In genomic region chr4:176259330-176260090, GRCh38 we compare ENCODE assay signal across 17 cellular contexts. TPM values are rescaled to one million over a fixed set of nuclear protein-coding genes. Genes with fewer than 3 reads are reported as not detected.
DNase-seq lines count a peak whose midpoint lies in the region; ATAC-seq, FAIRE-seq and TF ChIP-seq lines count a peak whose summit lies in the region.
"Had no signal": no experiment of that assay in that cellular context is flagged by ENCODE, and none has a peak within 500 bp of the region (broad histone marks: within the 10 kb centered on the region; RNA-seq: fewer than 3 reads in every experiment).

No MANE protein-coding gene starts in this region.

- CTCF ChIA-PET in AG04450 (lab: Charles Lee) = interaction anchor here (1.1 kb wide), 1 partner anchor 18 kb away, joined by 3 read pairs; no protein-coding TSS in a partner anchor

- H2AFZ ChIP-seq in mesenchymal stem cell (ENCODE audit: low read depth, low read length) = no peak overlapping the region

- WGBS in mesenchymal stem cell = 48% methylated on average over 4 of the region's 5 CpGs
- WGBS in heart right ventricle, 2 donors = 71 to 73% methylated on average over 5 of the region's 5 CpGs

- H3K4ac ChIP-seq in mesenchymal stem cell (ENCODE audit: low read depth in 1 of 2, low read length in 2 of 2) = peak overlapping the region in 1 of 2 experiments; percentile 4

- H4K91ac ChIP-seq in mesenchymal stem cell (ENCODE audit: low read length) = no peak overlapping the region

- H3K4me1 ChIP-seq in mesenchymal stem cell (ENCODE audit: control insufficient read depth, insufficient read depth, low read depth, low read length) = no peaks in the 10 kb centered on the region
- H3K4me1 ChIP-seq in heart right ventricle = no peaks in the 10 kb centered on the region
- no peaks in the 10 kb centered on the region for H3K4me1 ChIP-seq in kidney (ENCODE audit: control insufficient read depth in 1 of 2, insufficient read depth in 1 of 2, low read depth in 1 of 2, low read length in 2 of 2)
- H3K4me1 ChIP-seq: Peyer's patch had no signal

- H3K27me3 ChIP-seq in AG04450 (ENCODE audit: control insufficient read depth, insufficient read depth, low read length) (no peaks in the 10 kb centered on the region), brain microvascular endothelial cell (replicated peaks) (no peaks in the 10 kb centered on the region), mesenchymal stem cell (ENCODE audit: control insufficient read depth in 1 of 2, insufficient read depth in 1 of 2, low read length in 2 of 2) (no peaks in the 10 kb centered on the region), heart right ventricle (no peaks in the 10 kb centered on the region)
- H3K27me3 ChIP-seq: Peyer's patch had no signal

- H3K36me3 ChIP-seq in brain microvascular endothelial cell (replicated peaks) = no peaks in the 10 kb centered on the region
- no peaks in the 10 kb centered on the region for H3K36me3 ChIP-seq in mesenchymal stem cell (ENCODE audit: control insufficient read depth in 1 of 2, insufficient read depth in 2 of 2, low read depth in 1 of 2, low read length in 2 of 2)
- no peaks in the 10 kb centered on the region for H3K36me3 ChIP-seq in heart right ventricle
- no peaks in the 10 kb centered on the region for H3K36me3 ChIP-seq in kidney (ENCODE audit: control insufficient read depth in 1 of 2, insufficient read depth in 2 of 2, low read length in 2 of 2)
- H3K36me3 ChIP-seq: Peyer's patch had no signal

- H3K18ac ChIP-seq in mesenchymal stem cell (ENCODE audit: low read depth in 1 of 2, low read length in 2 of 2) = peak overlapping the region in 1 of 2 experiments; percentile 89

- no peak overlapping the region for H3K4me3 ChIP-seq in AG04450 (ENCODE audit: low read depth, low read length)
- H3K4me3 ChIP-seq in brain microvascular endothelial cell (ENCODE audit: low read depth, low read length) = no peak overlapping the region
- no peak overlapping the region for H3K4me3 ChIP-seq in mesenchymal stem cell (ENCODE audit: insufficient read depth in 1 of 2, low read depth in 1 of 2, low read length in 2 of 2)
- H3K4me3 ChIP-seq in heart right ventricle = no peak overlapping the region
- no peak overlapping the region for H3K4me3 ChIP-seq in kidney (ENCODE audit: low read length in 2 of 2)
- H3K4me3 ChIP-seq: Peyer's patch had no signal

- H3K14ac ChIP-seq in mesenchymal stem cell (ENCODE audit: low read length in 2 of 2) = no peak overlapping the region

- H4K8ac ChIP-seq in mesenchymal stem cell (ENCODE audit: low read length) = no peak overlapping the region

- intact Hi-C loops in heart right ventricle (cut with DNase I) (no loop called here), kidney (cut with DNase I) (no loop called here)

- no peak overlapping the region for H2BK120ac ChIP-seq in mesenchymal stem cell (ENCODE audit: low read depth, low read length)

- no peak overlapping the region for H3K4me2 ChIP-seq in mesenchymal stem cell (ENCODE audit: low read length, poor library complexity, severe bottlenecking)

- no peak for FAIRE-seq in kidney (lab: Jason Lieb, UNC)
- FAIRE-seq: keratinocyte had no signal

- no peak overlapping the region for H2BK12ac ChIP-seq in mesenchymal stem cell (ENCODE audit: low read length in 2 of 2)

- H3K27ac ChIP-seq in AG04450 (ENCODE audit: low read depth, low read length) (peak overlapping the region; percentile 79), brain microvascular endothelial cell (peak overlapping the region; percentile 36), mesenchymal stem cell (ENCODE audit: low read length, poor library complexity, severe bottlenecking) (peak overlapping the region; percentile 85), heart right ventricle (no peak overlapping the region), kidney (ENCODE audit: low read depth in 2 of 2, low read length in 2 of 2) (no peak overlapping the region)

- H3K9ac ChIP-seq in mesenchymal stem cell (ENCODE audit: low read length) (peak overlapping the region; percentile 58), kidney (ENCODE audit: low read length in 2 of 2) (no peak overlapping the region)

- H3K9me3 ChIP-seq in AG04450 (ENCODE audit: control insufficient read depth, insufficient read depth, low read length) (no peaks in the 10 kb centered on the region), mesenchymal stem cell (ENCODE audit: control insufficient read depth, low read length) (no peaks in the 10 kb centered on the region), heart right ventricle (no peaks in the 10 kb centered on the region), kidney (ENCODE audit: control insufficient read depth in 1 of 2, low read length in 2 of 2) (no peaks in the 10 kb centered on the region)
- H3K9me3 ChIP-seq: Peyer's patch had no signal

- no peak overlapping the region for H3K23ac ChIP-seq in mesenchymal stem cell (ENCODE audit: low read length in 2 of 2)

- DNase-seq in AG04450 (ENCODE audit: low read depth, low spot score) (no peak), HS-27A (ENCODE audit: low read depth) (peak; percentile 66), brain microvascular endothelial cell (peak; percentile 49), mesenchymal stem cell (peak; percentile 58), MV-4-11 (lab: John Stamatoyannopoulos, UW) (no peak), heart right ventricle (no peak), kidney (no peak)
- no peak for DNase-seq in activated naive CD4-positive, alpha-beta T cell treated with anti-CD3 and anti-CD28 coated beads, Interleukin-2, amount 50 U/mL, for 16 hours
- DNase-seq: activated CD4-positive, alpha-beta memory T cell treated with anti-CD3 and anti-CD28 coated beads for 36 hours; activated effector memory CD4-positive, alpha-beta T cell treated with Interleukin-2 at 50 U/mL for 16 hours; C1 segment of cervical spinal cord; cerebellar nuclear complex; Peyer's patch; stimulated activated CD4-positive, alpha-beta T cell treated with anti-CD3 and anti-CD28 coated beads, Interleukin-15, amount 100 ng/mL, for 24 hours; T-helper 9 cell had no signal

- POLR2A ChIA-PET in AG04450 (lab: Yijun Ruan, JAX) = interaction anchor here (0.6 to 1.3 kb wide), 2 partner anchors 11 to 18 kb away, joined by 6 to 9 read pairs; no protein-coding TSS in a partner anchor

- no peak overlapping the region for H2BK15ac ChIP-seq in mesenchymal stem cell (ENCODE audit: low read depth, poor library complexity, severe bottlenecking)

- TF ChIP-seq CTCF in AG04450 (IDR thresholded peaks at IDR 0.05; ENCODE audit: low read depth, low read length) (no peak), brain microvascular endothelial cell (IDR thresholded peaks at IDR 0.05; ENCODE audit: low read depth, low read length, missing control alignments) (no peak), heart right ventricle (IDR thresholded peaks at IDR 0.05) (no peak), kidney (IDR thresholded peaks at IDR 0.05; ENCODE audit: borderline replicate concordance, extremely low read depth, insufficient read depth) (no peak)

- H2BK5ac ChIP-seq in mesenchymal stem cell (ENCODE audit: low read depth, low read length, poor library complexity, severe bottlenecking) = no peak overlapping the region

- no peak for ATAC-seq in heart right ventricle

- H2AK5ac ChIP-seq in mesenchymal stem cell (ENCODE audit: low read length, severe bottlenecking) = peak overlapping the region; percentile 70

- no peaks in the 10 kb centered on the region for H3K79me1 ChIP-seq in mesenchymal stem cell (replicated peaks; ENCODE audit: low read length, poor library complexity, severe bottlenecking)

- in situ Hi-C loops in brain microvascular endothelial cell (cut with HindIII; ENCODE audit: low pct_ligation_motif_present, low sequenced_read_pairs) = no loop called here

RNA-seq across cellular contexts. Expression of gene ASB5, which starts 9.5 kb away (rescaled TPM):
- polyA plus RNA-seq in AG04450 (2011; rRNA removed) = 0.38 and 0.63 TPM in 2 replicates
- 0.56 and 2.4 TPM in 2 replicates for polyA minus RNA-seq in AG04450 (2011; rRNA and poly(A)+ RNA removed)
- polyA plus RNA-seq in mesenchymal stem cell (2013, experiment 1 of 2) = 0.03 TPM
- polyA plus RNA-seq in mesenchymal stem cell (2013, experiment 2 of 2) = 0.01 TPM
- 1 to 10 TPM; 2.1 to 6.5 (median 4.0) TPM for total RNA-seq in heart right ventricle
- polyA plus RNA-seq in heart right ventricle = 1 to 10 TPM in 1 of 2 donors, under 1 TPM in 1; 0.95 to 1.2 TPM
- total RNA-seq in kidney = 0.25 TPM
- 0.37 TPM for polyA plus RNA-seq in kidney (ENCODE audit: insufficient read depth, low read depth, low replicate concordance)
- total RNA-seq: activated CD4-positive, alpha-beta memory T cell treated with anti-CD3 and anti-CD28 coated beads for 36 hours; neural crest cell; Peyer's patch had no signal
- polyA plus RNA-seq: keratinocyte had no signal

Comparison
In these comparisons a context has a peak if more than half of its experiments do, and no peak if none do; other contexts are left out.
1. DNase-seq: peak in HS-27A (single experiment), brain microvascular endothelial cell (single experiment) and mesenchymal stem cell (single experiment); none in AG04450 (single experiment), MV-4-11 (single experiment), heart right ventricle (0 of 2), activated naive CD4-positive, alpha-beta T cell treated with anti-CD3 and anti-CD28 coated beads, Interleukin-2, amount 50 U/mL, for 16 hours (single experiment) and kidney (single experiment).
2. H3K27ac ChIP-seq: peak in AG04450 (single experiment), brain microvascular endothelial cell (single experiment) and mesenchymal stem cell (single experiment); none in heart right ventricle (0 of 10) and kidney (0 of 2).